ENCODE assay signal across 1 cellular context in genomic region chr16:56931769-56932587, GRCh38.
TF ChIP-seq lines count a peak whose summit lies in the region.

A gene with protein sequence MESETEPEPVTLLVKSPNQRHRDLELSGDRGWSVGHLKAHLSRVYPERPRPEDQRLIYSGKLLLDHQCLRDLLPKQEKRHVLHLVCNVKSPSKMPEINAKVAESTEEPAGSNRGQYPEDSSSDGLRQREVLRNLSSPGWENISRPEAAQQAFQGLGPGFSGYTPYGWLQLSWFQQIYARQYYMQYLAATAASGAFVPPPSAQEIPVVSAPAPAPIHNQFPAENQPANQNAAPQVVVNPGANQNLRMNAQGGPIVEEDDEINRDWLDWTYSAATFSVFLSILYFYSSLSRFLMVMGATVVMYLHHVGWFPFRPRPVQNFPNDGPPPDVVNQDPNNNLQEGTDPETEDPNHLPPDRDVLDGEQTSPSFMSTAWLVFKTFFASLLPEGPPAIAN (plus strand): TSS chr16:56932142. CDS start chr16:56932245, 103 bp downstream.

TF ChIP-seq in HepG2, 621 proteins besides CTCF, POLR2A, EP300 and RAD21 (continued from another document and continues in another):
- TF ChIP-seq NFAT5 (CRISPR knock-in tag; IDR thresholded peaks at IDR 0.05) (no peak; the same call in 1 of the 2 replicates), PPARG (CRISPR knock-in tag; conservative IDR thresholded peaks at IDR 0.05) (0 out of 2 replicates have a peak, but pooled peaks have one; percentile 44), ZNF251 (CRISPR knock-in tag; IDR thresholded peaks at IDR 0.05) (no peak), MIXL1 (CRISPR knock-in tag; IDR thresholded peaks at IDR 0.05) (peak; percentile 32; the same call in 1 of the 2 replicates), ZNF773 (CRISPR knock-in tag; IDR thresholded peaks at IDR 0.05; ENCODE audit: borderline replicate concordance) (peak; percentile 38; the same call in 1 of the 2 replicates), ZNF33A (CRISPR knock-in tag; IDR thresholded peaks at IDR 0.05; ENCODE audit: borderline replicate concordance) (peak; percentile 72; the same call in 1 of the 2 replicates), NRL (CRISPR knock-in tag; IDR thresholded peaks at IDR 0.05; ENCODE audit: borderline replicate concordance) (peak; percentile 95), ZBTB8A (CRISPR knock-in tag; IDR thresholded peaks at IDR 0.05; ENCODE audit: borderline replicate concordance, low read depth) (peak; percentile 26; the same call in 1 of the 2 replicates), ZHX2 (IDR thresholded peaks at IDR 0.05; ENCODE audit: low read depth) (peak; percentile 93), ZHX2 (CRISPR knock-in tag; IDR thresholded peaks at IDR 0.05; ENCODE audit: borderline replicate concordance) (no peak), ZNF619 (CRISPR knock-in tag; IDR thresholded peaks at IDR 0.05) (0 out of 2 replicates have a peak, but pooled peaks have one; percentile 81), ZNF432 (CRISPR knock-in tag; IDR thresholded peaks at IDR 0.05; ENCODE audit: borderline replicate concordance) (no peak; the same call in 1 of the 2 replicates), NCOR1 (IDR thresholded peaks at IDR 0.05; ENCODE audit: borderline replicate concordance, low read length) (peak; percentile 33; the same call in 1 of the 2 replicates), SOX6 (IDR thresholded peaks at IDR 0.05) (no peak), SOX6 (CRISPR knock-in tag; IDR thresholded peaks at IDR 0.05) (peak; percentile 88), CENPBD1 (CRISPR knock-in tag; IDR thresholded peaks at IDR 0.05; ENCODE audit: borderline replicate concordance, low read depth) (peak; percentile 98; the same call in 1 of the 2 replicates), GATAD2A (CRISPR knock-in tag; IDR thresholded peaks at IDR 0.05) (peak; percentile 71), NFATC3 (CRISPR knock-in tag; IDR thresholded peaks at IDR 0.05) (peak; percentile 87; the same call in 1 of the 2 replicates), MYC (CRISPR knock-in tag; IDR thresholded peaks at IDR 0.05; ENCODE audit: borderline replicate concordance) (peak; percentile 99), ZNF207 (IDR thresholded peaks at IDR 0.05; ENCODE audit: borderline replicate concordance) (no peak), HDAC6 (IDR thresholded peaks at IDR 0.05; ENCODE audit: low read depth, low read length) (0 out of 2 replicates have a peak, but pooled peaks have one; percentile 38)
- TF ChIP-seq, protein P1, sequence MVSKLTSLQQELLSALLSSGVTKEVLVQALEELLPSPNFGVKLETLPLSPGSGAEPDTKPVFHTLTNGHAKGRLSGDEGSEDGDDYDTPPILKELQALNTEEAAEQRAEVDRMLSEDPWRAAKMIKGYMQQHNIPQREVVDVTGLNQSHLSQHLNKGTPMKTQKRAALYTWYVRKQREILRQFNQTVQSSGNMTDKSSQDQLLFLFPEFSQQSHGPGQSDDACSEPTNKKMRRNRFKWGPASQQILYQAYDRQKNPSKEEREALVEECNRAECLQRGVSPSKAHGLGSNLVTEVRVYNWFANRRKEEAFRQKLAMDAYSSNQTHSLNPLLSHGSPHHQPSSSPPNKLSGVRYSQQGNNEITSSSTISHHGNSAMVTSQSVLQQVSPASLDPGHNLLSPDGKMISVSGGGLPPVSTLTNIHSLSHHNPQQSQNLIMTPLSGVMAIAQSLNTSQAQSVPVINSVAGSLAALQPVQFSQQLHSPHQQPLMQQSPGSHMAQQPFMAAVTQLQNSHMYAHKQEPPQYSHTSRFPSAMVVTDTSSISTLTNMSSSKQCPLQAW (CRISPR knock-in tag; IDR thresholded peaks at IDR 0.05), result peak; percentile 87
- TF ChIP-seq, protein P2, sequence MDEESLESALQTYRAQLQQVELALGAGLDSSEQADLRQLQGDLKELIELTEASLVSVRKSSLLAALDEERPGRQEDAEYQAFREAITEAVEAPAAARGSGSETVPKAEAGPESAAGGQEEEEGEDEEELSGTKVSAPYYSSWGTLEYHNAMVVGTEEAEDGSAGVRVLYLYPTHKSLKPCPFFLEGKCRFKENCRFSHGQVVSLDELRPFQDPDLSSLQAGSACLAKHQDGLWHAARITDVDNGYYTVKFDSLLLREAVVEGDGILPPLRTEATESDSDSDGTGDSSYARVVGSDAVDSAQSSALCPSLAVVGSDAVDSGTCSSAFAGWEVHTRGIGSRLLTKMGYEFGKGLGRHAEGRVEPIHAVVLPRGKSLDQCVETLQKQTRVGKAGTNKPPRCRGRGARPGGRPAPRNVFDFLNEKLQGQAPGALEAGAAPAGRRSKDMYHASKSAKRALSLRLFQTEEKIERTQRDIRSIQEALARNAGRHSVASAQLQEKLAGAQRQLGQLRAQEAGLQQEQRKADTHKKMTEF (CRISPR knock-in tag; IDR thresholded peaks at IDR 0.05), result peak; percentile 97
- TF ChIP-seq, protein P3, sequence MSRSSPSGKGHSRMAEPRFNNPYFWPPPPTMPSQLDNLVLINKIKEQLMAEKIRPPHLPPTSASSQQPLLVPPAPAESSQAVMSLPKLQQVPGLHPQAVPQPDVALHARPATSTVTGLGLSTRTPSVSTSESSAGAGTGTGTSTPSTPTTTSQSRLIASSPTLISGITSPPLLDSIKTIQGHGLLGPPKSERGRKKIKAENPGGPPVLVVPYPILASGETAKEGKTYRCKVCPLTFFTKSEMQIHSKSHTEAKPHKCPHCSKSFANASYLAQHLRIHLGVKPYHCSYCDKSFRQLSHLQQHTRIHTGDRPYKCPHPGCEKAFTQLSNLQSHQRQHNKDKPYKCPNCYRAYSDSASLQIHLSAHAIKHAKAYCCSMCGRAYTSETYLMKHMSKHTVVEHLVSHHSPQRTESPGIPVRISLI (CRISPR knock-in tag; IDR thresholded peaks at IDR 0.05; ENCODE audit: borderline replicate concordance), result 0 out of 2 replicates have a peak, but pooled peaks have one; percentile 10
- TF ChIP-seq, protein P4, sequence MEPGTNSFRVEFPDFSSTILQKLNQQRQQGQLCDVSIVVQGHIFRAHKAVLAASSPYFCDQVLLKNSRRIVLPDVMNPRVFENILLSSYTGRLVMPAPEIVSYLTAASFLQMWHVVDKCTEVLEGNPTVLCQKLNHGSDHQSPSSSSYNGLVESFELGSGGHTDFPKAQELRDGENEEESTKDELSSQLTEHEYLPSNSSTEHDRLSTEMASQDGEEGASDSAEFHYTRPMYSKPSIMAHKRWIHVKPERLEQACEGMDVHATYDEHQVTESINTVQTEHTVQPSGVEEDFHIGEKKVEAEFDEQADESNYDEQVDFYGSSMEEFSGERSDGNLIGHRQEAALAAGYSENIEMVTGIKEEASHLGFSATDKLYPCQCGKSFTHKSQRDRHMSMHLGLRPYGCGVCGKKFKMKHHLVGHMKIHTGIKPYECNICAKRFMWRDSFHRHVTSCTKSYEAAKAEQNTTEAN (CRISPR knock-in tag; conservative IDR thresholded peaks at IDR 0.05), result peak; percentile 54
- TF ChIP-seq, protein P5, sequence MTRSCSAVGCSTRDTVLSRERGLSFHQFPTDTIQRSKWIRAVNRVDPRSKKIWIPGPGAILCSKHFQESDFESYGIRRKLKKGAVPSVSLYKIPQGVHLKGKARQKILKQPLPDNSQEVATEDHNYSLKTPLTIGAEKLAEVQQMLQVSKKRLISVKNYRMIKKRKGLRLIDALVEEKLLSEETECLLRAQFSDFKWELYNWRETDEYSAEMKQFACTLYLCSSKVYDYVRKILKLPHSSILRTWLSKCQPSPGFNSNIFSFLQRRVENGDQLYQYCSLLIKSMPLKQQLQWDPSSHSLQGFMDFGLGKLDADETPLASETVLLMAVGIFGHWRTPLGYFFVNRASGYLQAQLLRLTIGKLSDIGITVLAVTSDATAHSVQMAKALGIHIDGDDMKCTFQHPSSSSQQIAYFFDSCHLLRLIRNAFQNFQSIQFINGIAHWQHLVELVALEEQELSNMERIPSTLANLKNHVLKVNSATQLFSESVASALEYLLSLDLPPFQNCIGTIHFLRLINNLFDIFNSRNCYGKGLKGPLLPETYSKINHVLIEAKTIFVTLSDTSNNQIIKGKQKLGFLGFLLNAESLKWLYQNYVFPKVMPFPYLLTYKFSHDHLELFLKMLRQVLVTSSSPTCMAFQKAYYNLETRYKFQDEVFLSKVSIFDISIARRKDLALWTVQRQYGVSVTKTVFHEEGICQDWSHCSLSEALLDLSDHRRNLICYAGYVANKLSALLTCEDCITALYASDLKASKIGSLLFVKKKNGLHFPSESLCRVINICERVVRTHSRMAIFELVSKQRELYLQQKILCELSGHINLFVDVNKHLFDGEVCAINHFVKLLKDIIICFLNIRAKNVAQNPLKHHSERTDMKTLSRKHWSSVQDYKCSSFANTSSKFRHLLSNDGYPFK (CRISPR knock-in tag; IDR thresholded peaks at IDR 0.05; ENCODE audit: borderline replicate concordance), result peak; percentile 97
- TF ChIP-seq, protein P6, sequence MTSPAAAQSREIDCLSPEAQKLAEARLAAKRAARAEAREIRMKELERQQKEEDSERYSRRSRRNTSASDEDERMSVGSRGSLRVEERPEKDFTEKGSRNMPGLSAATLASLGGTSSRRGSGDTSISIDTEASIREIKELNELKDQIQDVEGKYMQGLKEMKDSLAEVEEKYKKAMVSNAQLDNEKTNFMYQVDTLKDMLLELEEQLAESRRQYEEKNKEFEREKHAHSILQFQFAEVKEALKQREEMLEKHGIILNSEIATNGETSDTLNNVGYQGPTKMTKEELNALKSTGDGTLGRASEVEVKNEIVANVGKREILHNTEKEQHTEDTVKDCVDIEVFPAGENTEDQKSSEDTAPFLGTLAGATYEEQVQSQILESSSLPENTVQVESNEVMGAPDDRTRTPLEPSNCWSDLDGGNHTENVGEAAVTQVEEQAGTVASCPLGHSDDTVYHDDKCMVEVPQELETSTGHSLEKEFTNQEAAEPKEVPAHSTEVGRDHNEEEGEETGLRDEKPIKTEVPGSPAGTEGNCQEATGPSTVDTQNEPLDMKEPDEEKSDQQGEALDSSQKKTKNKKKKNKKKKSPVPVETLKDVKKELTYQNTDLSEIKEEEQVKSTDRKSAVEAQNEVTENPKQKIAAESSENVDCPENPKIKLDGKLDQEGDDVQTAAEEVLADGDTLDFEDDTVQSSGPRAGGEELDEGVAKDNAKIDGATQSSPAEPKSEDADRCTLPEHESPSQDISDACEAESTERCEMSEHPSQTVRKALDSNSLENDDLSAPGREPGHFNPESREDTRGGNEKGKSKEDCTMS (CRISPR knock-in tag; conservative IDR thresholded peaks at IDR 0.05), result no peak
